Comparison of ENCODE assay signal across 20 cellular contexts in genomic region chr12:101165319-101165718, GRCh38. TPM values are rescaled to one million over a fixed set of nuclear protein-coding genes. Genes with fewer than 3 reads are reported as not detected.
"Had no signal": no experiment of that assay in that cellular context is flagged by ENCODE, and none has a peak within 500 bp of the region (broad histone marks: within the 10 kb centered on the region; RNA-seq: fewer than 3 reads in every experiment).

No MANE protein-coding gene starts in this region.

- FAIRE-seq: astrocyte had no signal

- H3K27ac Mint-ChIP-seq: activated CD8-positive, alpha-beta T cell treated with anti-CD3 and anti-CD28 coated beads for 36 hours; activated naive CD4-positive, alpha-beta T cell treated with anti-CD3 and anti-CD28 coated beads for 36 hours; activated naive CD8-positive, alpha-beta T cell; brain; T-helper 1 cell treated with Interleukin-12 subunit alpha and Interleukin-12 subunit beta and Interleukin-4 antibody, amounts not matched to agents 30 μg/mL and 1 μg/mL, for 36 hours had no signal

- H3K27me3 ChIP-seq: cardiac muscle cell, Peyer's patch had no signal

- H3K36me3 Mint-ChIP-seq: activated naive CD8-positive, alpha-beta T cell; brain had no signal

- H3K4me1 ChIP-seq: Peyer's patch had no signal

- H3K9me3 ChIP-seq: Peyer's patch had no signal

- ATAC-seq: activated CD8-positive, alpha-beta T cell treated with anti-CD3 and anti-CD28 coated beads for 36 hours had no signal

- H3K9me3 Mint-ChIP-seq: activated CD8-positive, alpha-beta T cell treated with anti-CD3 and anti-CD28 coated beads for 36 hours; brain; T-helper 1 cell treated with Interleukin-12 subunit alpha and Interleukin-12 subunit beta and Interleukin-4 antibody, amounts not matched to agents 30 μg/mL and 1 μg/mL, for 36 hours had no signal

- H3K27me3 Mint-ChIP-seq: brain had no signal

- H3K4me1 Mint-ChIP-seq: brain had no signal

- H3K36me3 ChIP-seq: cardiac muscle cell, Peyer's patch had no signal

- H3K27ac ChIP-seq: cardiac muscle cell, Peyer's patch had no signal

- H3K4me3 Mint-ChIP-seq: activated CD8-positive, alpha-beta T cell treated with anti-CD3 and anti-CD28 coated beads for 36 hours; activated naive CD4-positive, alpha-beta T cell treated with anti-CD3 and anti-CD28 coated beads for 36 hours; activated naive CD8-positive, alpha-beta T cell; brain; T-helper 1 cell treated with Interleukin-12 subunit alpha and Interleukin-12 subunit beta and Interleukin-4 antibody, amounts not matched to agents 30 μg/mL and 1 μg/mL, for 36 hours had no signal

- DNase-seq: activated CD4-positive, CD25-positive, alpha-beta regulatory T cell; activated CD8-positive, alpha-beta memory T cell treated with anti-CD3 and anti-CD28 coated beads, Interleukin-2, amount 50 U/mL, for 48 hours; activated CD8-positive, alpha-beta T cell treated with anti-CD3 and anti-CD28 coated beads for 36 hours; activated gamma-delta T cell; activated naive CD4-positive, alpha-beta T cell treated with anti-CD3 and anti-CD28 coated beads for 36 hours; activated T-cell treated with anti-CD3 and anti-CD28 coated beads, Interleukin-2, amount 50 U/mL, for 1 hour; amygdala; NCI-H1105 treated with DMSO at 0.1 percent for 48 hours; NCI-H1436 treated with DMSO at 0.1 percent for 48 hours; NCI-H187; NCI-H2081; NCI-H510A treated with DMSO at 0.1 percent for 48 hours; Peyer's patch; SHP77 treated with DMSO at 0.1 percent for 48 hours had no signal

- H3K4me3 ChIP-seq: cardiac muscle cell, Peyer's patch had no signal

RNA-seq across cellular contexts. Expression of gene SLC5A8, which starts 44.7 kb away (rescaled TPM):
- total RNA-seq: activated CD8-positive, alpha-beta T cell treated with anti-CD3 and anti-CD28 coated beads for 36 hours; activated naive CD4-positive, alpha-beta T cell treated with anti-CD3 and anti-CD28 coated beads for 36 hours; astrocyte; cardiac muscle cell; SK-MEL-5 had no signal
